11 cellular contexts compared by ENCODE assay signal in the genomic region with DNA sequence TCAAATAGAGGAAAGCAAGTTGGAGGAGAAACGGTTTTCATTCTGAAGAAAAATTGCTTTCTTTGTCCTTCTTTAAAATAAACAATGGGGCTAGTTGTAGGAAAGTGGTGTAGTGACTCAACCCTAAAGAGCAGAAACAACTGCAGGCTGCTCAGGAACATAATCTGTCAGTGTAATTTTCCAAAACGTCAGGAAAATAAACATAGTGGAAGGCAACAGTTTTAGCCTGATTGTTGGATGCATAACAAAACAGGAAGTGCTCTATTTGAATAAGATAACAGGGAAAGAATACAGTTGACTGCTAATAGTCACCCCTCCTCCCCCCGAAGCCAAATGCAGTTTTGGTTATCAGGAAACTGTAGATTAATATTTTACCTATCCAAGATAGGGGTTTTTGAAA.
DNase-seq lines count a peak whose midpoint lies in the region; ATAC-seq, FAIRE-seq and TF ChIP-seq lines count a peak whose summit lies in the region.
"Had no signal": no experiment of that assay in that cellular context is flagged by ENCODE, and none has a peak within 500 bp of the region (broad histone marks: within the 10 kb centered on the region; RNA-seq: fewer than 3 reads in every experiment).

No MANE protein-coding gene starts in this region.

- H3K4me2 ChIP-seq in astrocyte (ENCODE audit: low read length) (peak overlapping the region; percentile 35), HepG2 (ENCODE audit: low read depth, low read length) (0 out of 2 replicates have a peak overlapping the region, but pooled peaks have one; percentile 5)

- in situ Hi-C loops in HepG2 (cut with HindIII; ENCODE audit: extremely low pct_ligation_motif_present, low pct_unique_long_range_greater_than_20kb), result no loop called here

- H3K4me3 ChIP-seq in astrocyte (ENCODE audit: insufficient read depth, low read depth, low read length), result no peak overlapping the region
- no peak overlapping the region for H3K4me3 ChIP-seq in HepG2 (replicated peaks in 1 of 3; ENCODE audit: insufficient read depth in 1 of 3, low read depth in 2 of 3, low read length in 3 of 3)
- H3K4me3 ChIP-seq in psoas muscle, result no peak overlapping the region

- H3K4me3 Mint-ChIP-seq in astrocyte (ENCODE audit: unreplicated experiment), result no peak overlapping the region
- H3K4me3 Mint-ChIP-seq in activated naive CD8-positive, alpha-beta T cell treated with anti-CD3 and anti-CD28 coated beads for 36 hours, result no peak overlapping the region
- H3K4me3 Mint-ChIP-seq: activated naive CD8-positive, alpha-beta T cell; CD14-positive monocyte had no signal

- peak in 1 of 2 experiments; percentile 35; a peak in 1 of 4 replicates for TF ChIP-seq EP300 in HepG2 (IDR thresholded peaks at IDR 0.05; ENCODE audit: low read depth in 2 of 2, low read length in 2 of 2)
- no peak for TF ChIP-seq EP300 in HepG2 (CRISPR knock-in tag; IDR thresholded peaks at IDR 0.05; ENCODE audit: borderline replicate concordance)

- ATAC-seq in HepG2 (peak; percentile 44; the same call in 2 of the 3 replicates), HG03354 (IDR thresholded peaks at IDR 0.05; ENCODE audit: poor library complexity, severe bottlenecking, unreplicated experiment) (no peak), psoas muscle (no peak), GM21786 (IDR thresholded peaks at IDR 0.05; ENCODE audit: unreplicated experiment) (no peak)

- TF ChIP-seq CTCF in astrocyte (IDR thresholded peaks at IDR 0.05; ENCODE audit: insufficient read depth, low read depth, low read length) (no peak), HepG2 (CRISPR knock-in tag; IDR thresholded peaks at IDR 0.05) (no peak), psoas muscle (IDR thresholded peaks at IDR 0.05) (no peak)

- peaks cover 11% of the 10 kb centered on the region for H3K4me1 Mint-ChIP-seq in astrocyte (ENCODE audit: low read depth, unreplicated experiment)
- H3K4me1 Mint-ChIP-seq in activated naive CD8-positive, alpha-beta T cell treated with anti-CD3 and anti-CD28 coated beads for 36 hours, result no peaks in the 10 kb centered on the region
- H3K4me1 Mint-ChIP-seq: CD14-positive monocyte had no signal

- no peak for TF ChIP-seq POLR2A in HepG2 (IDR thresholded peaks at IDR 0.05; ENCODE audit: insufficient read depth in 1 of 2, low read depth in 2 of 2, low read length in 2 of 2)

- no TSS peak for BruUV-seq in HepG2 (replicated peaks; lab: Mats Ljungman, UMichigan)

- CTCF ChIA-PET in HepG2 (lab: Yijun Ruan, JAX; ENCODE audit: low intra/inter-chr PET ratio, low total read pairs), result no interaction called here

- H2AFZ ChIP-seq in astrocyte (ENCODE audit: low read depth, low read length) (no peak overlapping the region), HepG2 (ENCODE audit: low read length) (no peak overlapping the region)

- H3K27ac ChIP-seq in astrocyte (ENCODE audit: low read depth, low read length) (no peak overlapping the region), HepG2 (ENCODE audit: extremely low read length, insufficient read depth, low read length) (no peak overlapping the region), psoas muscle (no peak overlapping the region)
- H3K27ac ChIP-seq: neutrophil had no signal

- H3K27me3 Mint-ChIP-seq in astrocyte (ENCODE audit: low read depth, unreplicated experiment), result no peaks in the 10 kb centered on the region
- no peaks in the 10 kb centered on the region for H3K27me3 Mint-ChIP-seq in activated naive CD8-positive, alpha-beta T cell treated with anti-CD3 and anti-CD28 coated beads for 36 hours

- H3K9ac ChIP-seq in astrocyte (ENCODE audit: low read length) (no peak overlapping the region), HepG2 (ENCODE audit: insufficient read depth, low read depth, low read length) (no peak overlapping the region)

- H3K27ac Mint-ChIP-seq in astrocyte (ENCODE audit: unreplicated experiment), result no peak overlapping the region
- H3K27ac Mint-ChIP-seq in activated naive CD8-positive, alpha-beta T cell treated with anti-CD3 and anti-CD28 coated beads for 36 hours, result no peak overlapping the region
- H3K27ac Mint-ChIP-seq: activated naive CD8-positive, alpha-beta T cell; CD14-positive monocyte had no signal

- no peaks in the 10 kb centered on the region for H3K9me3 Mint-ChIP-seq in astrocyte (ENCODE audit: unreplicated experiment)
- no peaks in the 10 kb centered on the region for H3K9me3 Mint-ChIP-seq in activated naive CD8-positive, alpha-beta T cell treated with anti-CD3 and anti-CD28 coated beads for 36 hours

- WGBS in HepG2 (ENCODE audit: low lambda C conversion rate), result under 1% methylated on average over 3 of the region's 3 CpGs
- 11 to 24% (median 16%) methylated on average over 3 of the region's 3 CpGs for WGBS in psoas muscle, 3 donors

- intact Hi-C loops in HepG2 (cut with micrococcal nuclease; ENCODE audit: unreplicated experiment), result no loop called here
- intact Hi-C loops in psoas muscle (cut with DNase I), result no loop called here

- POLR2A ChIA-PET in HepG2 (lab: Yijun Ruan, JAX), result no interaction called here

- H3K9me3 ChIP-seq in astrocyte (ENCODE audit: insufficient read depth, low read depth, low read length) (no peaks in the 10 kb centered on the region), HepG2 (ENCODE audit: low read length) (no peaks in the 10 kb centered on the region), psoas muscle (no peaks in the 10 kb centered on the region)
- H3K9me3 ChIP-seq: neutrophil had no signal

- DNase-seq in Ammon's horn (ENCODE audit: low spot score) (peak; percentile 18), NCI-H1105 treated with DMSO at 0.1 percent for 48 hours (lab: John Stamatoyannopoulos, UW) (peak; percentile 70), astrocyte (ENCODE audit: low read depth) (peak; percentile 71), HepG2 (ENCODE audit: low spot score) (peak; percentile 45), psoas muscle (no peak)
- no peak for DNase-seq in activated naive CD8-positive, alpha-beta T cell treated with anti-CD3 and anti-CD28 coated beads for 36 hours

- H3K27me3 ChIP-seq in astrocyte (ENCODE audit: insufficient read depth, low read length) (no peaks in the 10 kb centered on the region), HepG2 (ENCODE audit: control insufficient read depth in 1 of 2, insufficient read depth in 2 of 2, low read length in 2 of 2) (no peaks in the 10 kb centered on the region), psoas muscle (ENCODE audit: insufficient read depth in 3 of 3, low read length in 2 of 3) (no peaks in the 10 kb centered on the region)

- H3K36me3 ChIP-seq in astrocyte (ENCODE audit: insufficient read depth, low read length) (no peaks in the 10 kb centered on the region), HepG2 (replicated peaks in 1 of 2; ENCODE audit: control insufficient read depth in 1 of 2, insufficient read depth in 2 of 2, low read length in 2 of 2) (no peaks in the 10 kb centered on the region), psoas muscle (ENCODE audit: insufficient read depth in 1 of 2, low read depth in 1 of 2) (no peaks in the 10 kb centered on the region)
- H3K36me3 ChIP-seq: neutrophil had no signal

- no peak for TF ChIP-seq RAD21 in HepG2 (CRISPR knock-in tag; IDR thresholded peaks at IDR 0.05)

- FAIRE-seq in astrocyte (lab: Jason Lieb, UNC), result no peak
- FAIRE-seq in HepG2 (lab: Jason Lieb, UNC), result no peak

- no peaks in the 10 kb centered on the region for H3K36me3 Mint-ChIP-seq in astrocyte (ENCODE audit: low read depth, unreplicated experiment)
- no peaks in the 10 kb centered on the region for H3K36me3 Mint-ChIP-seq in activated naive CD8-positive, alpha-beta T cell treated with anti-CD3 and anti-CD28 coated beads for 36 hours
- H3K36me3 Mint-ChIP-seq: activated naive CD8-positive, alpha-beta T cell; CD14-positive monocyte had no signal

- no peaks in the 10 kb centered on the region for H4K20me1 ChIP-seq in astrocyte (ENCODE audit: insufficient read depth, low read length)
- no peaks in the 10 kb centered on the region for H4K20me1 ChIP-seq in HepG2 (ENCODE audit: insufficient read depth, low read length)

- H3K4me1 ChIP-seq in astrocyte (ENCODE audit: insufficient read depth, low read length), result peaks cover 9% of the 10 kb centered on the region
- H3K4me1 ChIP-seq in HepG2 (ENCODE audit: insufficient read depth, low read length), result peaks cover 23% of the 10 kb centered on the region
- H3K4me1 ChIP-seq in psoas muscle, result no peaks in the 10 kb centered on the region

- H3K79me2 ChIP-seq in astrocyte (ENCODE audit: insufficient read depth, low read length) (no peaks in the 10 kb centered on the region), HepG2 (ENCODE audit: insufficient read depth, low read length) (no peaks in the 10 kb centered on the region)

TF ChIP-seq in HepG2, 621 proteins besides CTCF, POLR2A, EP300 and RAD21 (continues in another document):
- peak; percentile 63; the same call in 1 of the 2 replicates for TF ChIP-seq SOX5 (CRISPR knock-in tag; IDR thresholded peaks at IDR 0.05; ENCODE audit: borderline replicate concordance)
- TF ChIP-seq, protein P1, sequence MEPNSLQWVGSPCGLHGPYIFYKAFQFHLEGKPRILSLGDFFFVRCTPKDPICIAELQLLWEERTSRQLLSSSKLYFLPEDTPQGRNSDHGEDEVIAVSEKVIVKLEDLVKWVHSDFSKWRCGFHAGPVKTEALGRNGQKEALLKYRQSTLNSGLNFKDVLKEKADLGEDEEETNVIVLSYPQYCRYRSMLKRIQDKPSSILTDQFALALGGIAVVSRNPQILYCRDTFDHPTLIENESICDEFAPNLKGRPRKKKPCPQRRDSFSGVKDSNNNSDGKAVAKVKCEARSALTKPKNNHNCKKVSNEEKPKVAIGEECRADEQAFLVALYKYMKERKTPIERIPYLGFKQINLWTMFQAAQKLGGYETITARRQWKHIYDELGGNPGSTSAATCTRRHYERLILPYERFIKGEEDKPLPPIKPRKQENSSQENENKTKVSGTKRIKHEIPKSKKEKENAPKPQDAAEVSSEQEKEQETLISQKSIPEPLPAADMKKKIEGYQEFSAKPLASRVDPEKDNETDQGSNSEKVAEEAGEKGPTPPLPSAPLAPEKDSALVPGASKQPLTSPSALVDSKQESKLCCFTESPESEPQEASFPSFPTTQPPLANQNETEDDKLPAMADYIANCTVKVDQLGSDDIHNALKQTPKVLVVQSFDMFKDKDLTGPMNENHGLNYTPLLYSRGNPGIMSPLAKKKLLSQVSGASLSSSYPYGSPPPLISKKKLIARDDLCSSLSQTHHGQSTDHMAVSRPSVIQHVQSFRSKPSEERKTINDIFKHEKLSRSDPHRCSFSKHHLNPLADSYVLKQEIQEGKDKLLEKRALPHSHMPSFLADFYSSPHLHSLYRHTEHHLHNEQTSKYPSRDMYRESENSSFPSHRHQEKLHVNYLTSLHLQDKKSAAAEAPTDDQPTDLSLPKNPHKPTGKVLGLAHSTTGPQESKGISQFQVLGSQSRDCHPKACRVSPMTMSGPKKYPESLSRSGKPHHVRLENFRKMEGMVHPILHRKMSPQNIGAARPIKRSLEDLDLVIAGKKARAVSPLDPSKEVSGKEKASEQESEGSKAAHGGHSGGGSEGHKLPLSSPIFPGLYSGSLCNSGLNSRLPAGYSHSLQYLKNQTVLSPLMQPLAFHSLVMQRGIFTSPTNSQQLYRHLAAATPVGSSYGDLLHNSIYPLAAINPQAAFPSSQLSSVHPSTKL (CRISPR knock-in tag; IDR thresholded peaks at IDR 0.05), result peak; percentile 11; the same call in 1 of the 2 replicates
- TF ChIP-seq, protein P2, sequence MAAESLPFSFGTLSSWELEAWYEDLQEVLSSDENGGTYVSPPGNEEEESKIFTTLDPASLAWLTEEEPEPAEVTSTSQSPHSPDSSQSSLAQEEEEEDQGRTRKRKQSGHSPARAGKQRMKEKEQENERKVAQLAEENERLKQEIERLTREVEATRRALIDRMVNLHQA (CRISPR knock-in tag; IDR thresholded peaks at IDR 0.05), result no peak

Comparison
In these comparisons a context has a peak if more than half of its experiments do, and no peak if none do; other contexts are left out.
1. DNase-seq: peak in Ammon's horn (single experiment), NCI-H1105 treated with DMSO at 0.1 percent for 48 hours (single experiment), astrocyte (single experiment) and HepG2 (single experiment); none in psoas muscle (0 of 2) and activated naive CD8-positive, alpha-beta T cell treated with anti-CD3 and anti-CD28 coated beads for 36 hours (single experiment).